ENCODE assay signal across 21 cellular contexts in the genomic region with DNA sequence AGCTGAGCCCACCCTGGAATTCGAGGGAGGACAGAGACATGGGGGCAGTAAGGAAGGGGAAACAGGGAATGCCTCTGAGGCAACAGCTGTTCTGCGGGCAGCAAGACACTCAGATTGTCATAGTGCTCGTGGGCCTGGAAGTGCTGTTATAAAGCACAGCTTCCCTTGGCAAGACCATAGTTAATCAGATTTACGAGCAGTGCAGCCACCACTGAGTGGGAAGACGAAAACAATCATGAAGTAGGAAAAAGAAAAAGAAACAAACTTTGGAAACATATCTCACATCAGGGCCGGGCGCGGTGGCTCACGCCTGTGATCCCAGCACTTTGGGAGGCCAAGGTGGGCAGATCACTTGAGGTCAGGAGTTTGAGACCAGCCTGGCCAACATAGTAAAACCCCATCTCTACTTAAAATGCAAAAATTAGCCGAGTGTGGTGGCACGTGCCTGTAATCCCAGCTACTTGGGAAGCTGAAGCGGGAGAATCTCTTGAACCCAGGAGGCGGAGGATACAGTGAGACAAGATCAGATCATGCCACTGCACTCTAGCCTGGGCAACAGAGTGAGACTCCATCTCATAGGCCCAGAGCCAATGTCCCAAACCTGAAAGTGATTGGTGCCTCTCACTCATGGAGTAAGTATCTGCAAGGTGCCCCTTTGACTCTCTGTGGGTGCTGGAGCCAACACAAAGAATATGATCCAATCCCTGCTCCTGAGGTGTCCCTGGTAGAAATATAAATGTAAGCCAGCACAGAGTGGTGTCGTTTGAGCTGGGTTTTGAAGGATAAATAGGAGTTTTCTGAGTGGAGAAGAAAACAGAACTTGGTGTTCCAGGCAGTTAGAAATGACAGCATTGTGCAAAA. TPM values are rescaled to one million over a fixed set of nuclear protein-coding genes. Genes with fewer than 3 reads are reported as not detected.
DNase-seq lines count a peak whose midpoint lies in the region; ATAC-seq and TF ChIP-seq lines count a peak whose summit lies in the region.
"Had no signal": no experiment of that assay in that cellular context is flagged by ENCODE, and none has a peak within 500 bp of the region (broad histone marks: within the 10 kb centered on the region; RNA-seq: fewer than 3 reads in every experiment).

No MANE protein-coding gene starts in this region.

- H3F3A ChIP-seq in SK-N-SH (replicated peaks; ENCODE audit: insufficient read depth) (no peaks in the 10 kb centered on the region), PC-3 (ENCODE audit: low read length, unreplicated experiment) (peaks cover 7% of the 10 kb centered on the region), smooth muscle cell (ENCODE audit: low read depth) (peaks cover 4% of the 10 kb centered on the region)

- ATAC-seq in SK-N-SH treated with all-trans-retinoic acid at 6 μM for 48 hours = no peak
- ATAC-seq in PC-3 = peak; percentile 12; the same call in 1 of the 2 replicates
- ATAC-seq in GM18909 (IDR thresholded peaks at IDR 0.05; ENCODE audit: poor library complexity, unreplicated experiment) = no peak
- no peak for ATAC-seq in GM19328 (IDR thresholded peaks at IDR 0.05; ENCODE audit: unreplicated experiment)
- ATAC-seq: stimulated activated naive CD8-positive, alpha-beta T cell treated with anti-CD3 and anti-CD28 coated beads, Interleukin-15, Interleukin-2, amounts not matched to agents 100 U/mL and 50 U/mL, for 24 hours had no signal

- H3K79me2 ChIP-seq in SK-N-SH (ENCODE audit: insufficient read depth) (no peaks in the 10 kb centered on the region), PC-3 (ENCODE audit: low read length) (no peaks in the 10 kb centered on the region), smooth muscle cell (ENCODE audit: low read depth) (no peaks in the 10 kb centered on the region)

- CTCF ChIA-PET in SK-N-SH (lab: Yijun Ruan, JAX) = interaction anchor here (0.8 to 1.8 kb wide), 4 partner anchors 27 to 71 kb away, joined by 3 to 9 read pairs (median 5); no protein-coding TSS in a partner anchor
- CTCF ChIA-PET in PC-3 (lab: Charles Lee) = interaction anchor here (0.7 to 1.5 kb wide), 2 partner anchors 20 to 70 kb away, joined by 3 to 6 read pairs; no protein-coding TSS in a partner anchor

- H3K27me3 ChIP-seq in SK-N-SH (ENCODE audit: insufficient read depth) (no peaks in the 10 kb centered on the region), PC-3 (ENCODE audit: low read length) (no peaks in the 10 kb centered on the region), smooth muscle cell (ENCODE audit: low read depth) (no peaks in the 10 kb centered on the region)
- H3K27me3 ChIP-seq: spleen had no signal

- peaks cover 4 to 20% of the 10 kb centered on the region in 2 experiments for H3K36me3 ChIP-seq in SK-N-SH (replicated peaks in 1 of 2; ENCODE audit: control insufficient read depth in 1 of 2, insufficient read depth in 2 of 2, low read length in 1 of 2)
- H3K36me3 ChIP-seq in PC-3 (ENCODE audit: low read depth, low read length) = peaks cover 18% of the 10 kb centered on the region
- no peaks in the 10 kb centered on the region for H3K36me3 ChIP-seq in smooth muscle cell (ENCODE audit: low read depth)

- peak overlapping the region in 1 of 2 experiments; percentile 59; a peak in 2 of 4 replicates for H3K27ac ChIP-seq in SK-N-SH (ENCODE audit: low read depth in 2 of 2, low read length in 1 of 2)
- H3K27ac ChIP-seq in PC-3 (ENCODE audit: low read length) = peak overlapping the region; percentile 95
- peak overlapping the region; percentile 50 for H3K27ac ChIP-seq in smooth muscle cell (ENCODE audit: low read depth)
- H3K27ac ChIP-seq: 22Rv1, RWPE1, spleen had no signal

- H3K4me1 ChIP-seq in SK-N-SH (ENCODE audit: control insufficient read depth in 1 of 2, insufficient read depth in 2 of 2, low read depth in 1 of 2, low read length in 1 of 2) (peaks cover 0 to 4% of the 10 kb centered on the region in 2 experiments; a peak in 1 of 4 replicates), PC-3 (ENCODE audit: insufficient read depth, low read length) (peaks cover 29% of the 10 kb centered on the region), smooth muscle cell (ENCODE audit: low read depth) (no peaks in the 10 kb centered on the region)

- POLR2A ChIA-PET in SK-N-SH (lab: Yijun Ruan, JAX) (interaction anchor here (1.1 kb wide), 1 partner anchor 71 kb away, joined by 4 read pairs; no protein-coding TSS in a partner anchor), PC-3 (lab: Charles Lee; ENCODE audit: unreplicated experiment) (interaction anchor here (0.5 to 1.0 kb wide), 4 partner anchors 15 to 1711 kb away, joined by 3 to 23 read pairs (median 6); no protein-coding TSS in a partner anchor)

- TF ChIP-seq CTCF in SK-N-SH (IDR thresholded peaks at IDR 0.05) = no peak
- no peak for TF ChIP-seq CTCF in PC-3 (conservative IDR thresholded peaks at IDR 0.05; ENCODE audit: low read depth, low read length)
- TF ChIP-seq CTCF in smooth muscle cell (IDR thresholded peaks at IDR 0.05; ENCODE audit: borderline replicate concordance, insufficient read depth, poor library complexity, severe bottlenecking) = no peak

- H4K20me1 ChIP-seq in SK-N-SH (ENCODE audit: insufficient read depth) (no peaks in the 10 kb centered on the region), PC-3 (ENCODE audit: low read length) (no peaks in the 10 kb centered on the region), smooth muscle cell (ENCODE audit: low read depth) (no peaks in the 10 kb centered on the region)

- H3K9ac ChIP-seq in SK-N-SH (no peak overlapping the region), PC-3 (ENCODE audit: low read length) (peak overlapping the region; percentile 89), smooth muscle cell (ENCODE audit: low read depth) (no peak overlapping the region)

- H3K4me3 ChIP-seq in SK-N-SH (ENCODE audit: low read depth in 2 of 2, low read length in 1 of 2) = no peak overlapping the region
- no peak overlapping the region for H3K4me3 ChIP-seq in PC-3 (ENCODE audit: low read length)
- no peak overlapping the region for H3K4me3 ChIP-seq in smooth muscle cell
- H3K4me3 ChIP-seq: spleen had no signal

- H3K4me2 ChIP-seq in SK-N-SH (no peak overlapping the region), PC-3 (ENCODE audit: low read length) (peak overlapping the region; percentile 54), smooth muscle cell (no peak overlapping the region)

- DNase-seq in SK-N-SH = no peak
- DNase-seq in PC-3 = no peak
- peak; percentile 78 for DNase-seq in left kidney (ENCODE audit: low read depth, low spot score)
- no peak for DNase-seq in smooth muscle cell (lab: John Stamatoyannopoulos, UW; ENCODE audit: unreplicated experiment)
- no peak for DNase-seq in A172 (ENCODE audit: low spot score)
- DNase-seq: activated CD4-positive, alpha-beta T cell treated with anti-CD3 and anti-CD28 coated beads, Interleukin-2, amount 50 U/mL, for 48 hours; activated naive CD4-positive, alpha-beta T cell treated with anti-CD3 and anti-CD28 coated beads for 36 hours; AML-193; amniotic stem cell; CD4-positive, CD25-positive, alpha-beta regulatory T cell; hypothalamus; NCI-H1694; NCI-H446; spleen; stimulated activated CD4-positive, alpha-beta T cell treated with anti-CD3 and anti-CD28 coated beads, Interleukin-2, amount 100 ng/mL, for 24 hours; stimulated activated naive CD8-positive, alpha-beta T cell treated with anti-CD3 and anti-CD28 coated beads, Interleukin-15, Interleukin-2, amounts not matched to agents 100 U/mL and 50 U/mL, for 24 hours had no signal

- no peak for TF ChIP-seq RAD21 in SK-N-SH (IDR thresholded peaks at IDR 0.05; ENCODE audit: low read length)

- no peak for TF ChIP-seq EP300 in SK-N-SH (IDR thresholded peaks at IDR 0.05; ENCODE audit: borderline replicate concordance in 1 of 2, low read depth in 1 of 2, low read length in 1 of 2)

- no peaks in the 10 kb centered on the region for H3K9me3 ChIP-seq in SK-N-SH
- no peaks in the 10 kb centered on the region for H3K9me3 ChIP-seq in PC-3 (ENCODE audit: low read length)
- H3K9me3 ChIP-seq in smooth muscle cell (replicated peaks; ENCODE audit: low read depth) = no peaks in the 10 kb centered on the region
- H3K9me3 ChIP-seq: spleen had no signal

- 92% methylated on average over 14 of the region's 14 CpGs for WGBS in SK-N-SH (ENCODE audit: low lambda C conversion rate)
- WGBS in smooth muscle cell (ENCODE audit: low lambda C conversion rate) = 60% methylated on average over 14 of the region's 14 CpGs

- intact Hi-C loops in PC-3 (cut with micrococcal nuclease) = loop anchor here (1.0 kb wide), 1 partner anchor 16 kb away; no protein-coding TSS in a partner anchor

- BruUV-seq in PC-3 (replicated peaks; lab: Mats Ljungman, UMichigan) = no TSS peak

- no peaks in the 10 kb centered on the region for H3K9me2 ChIP-seq in SK-N-SH
- H3K9me2 ChIP-seq in PC-3 (replicated peaks; ENCODE audit: low read length) = no peaks in the 10 kb centered on the region

- H2AFZ ChIP-seq in SK-N-SH (ENCODE audit: low read depth) = no peak overlapping the region
- no peak overlapping the region for H2AFZ ChIP-seq in PC-3 (ENCODE audit: low read length)
- no peak overlapping the region for H2AFZ ChIP-seq in smooth muscle cell (ENCODE audit: low read depth)

TF ChIP-seq in SK-N-SH treated with all-trans-retinoic acid at 6 μM for 48 hours, 23 proteins besides CTCF, POLR2A, EP300 and RAD21:
- no peak for TF ChIP-seq ZNF8 (CRISPR knock-in tag; IDR thresholded peaks at IDR 0.05)
- peak; percentile 99 for TF ChIP-seq ZFP3 (CRISPR knock-in tag; IDR thresholded peaks at IDR 0.05)

TF ChIP-seq in SK-N-SH, 30 proteins besides CTCF, POLR2A, EP300 and RAD21:
- TF ChIP-seq, protein P1, sequence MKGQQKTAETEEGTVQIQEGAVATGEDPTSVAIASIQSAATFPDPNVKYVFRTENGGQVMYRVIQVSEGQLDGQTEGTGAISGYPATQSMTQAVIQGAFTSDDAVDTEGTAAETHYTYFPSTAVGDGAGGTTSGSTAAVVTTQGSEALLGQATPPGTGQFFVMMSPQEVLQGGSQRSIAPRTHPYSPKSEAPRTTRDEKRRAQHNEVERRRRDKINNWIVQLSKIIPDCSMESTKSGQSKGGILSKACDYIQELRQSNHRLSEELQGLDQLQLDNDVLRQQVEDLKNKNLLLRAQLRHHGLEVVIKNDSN (IDR thresholded peaks at IDR 0.05; ENCODE audit: borderline replicate concordance, low read depth) = no peak
- TF ChIP-seq JUND (IDR thresholded peaks at IDR 0.05) = no peak
TF ChIP-seq in SK-N-SH: peak in this region for 0.

RNA-seq across cellular contexts. Expression of a gene that starts 55.6 kb away (rescaled TPM):
- polyA plus RNA-seq in SK-N-SH (2012; rRNA removed) (5.2 and 6.6 TPM in 2 replicates), smooth muscle cell (15.5 and 15.8 TPM in 2 replicates)
- polyA plus RNA-seq in SK-N-SH (2012; cell fraction: cytosol; rRNA removed) = 2.3 and 4.2 TPM in 2 replicates
- polyA plus RNA-seq in SK-N-SH (2012; cell fraction: nucleus; rRNA removed) = 13.1 and 18.0 TPM in 2 replicates
- total RNA-seq in PC-3 (2014; rRNA removed) (98.7 and 113 TPM in 2 replicates), smooth muscle cell (6.4 and 8.2 TPM in 2 replicates)
- total RNA-seq in A172 (2014; rRNA removed; shearing (Covaris generic)) = 4.1 and 5.0 TPM in 2 replicates
- polyA plus RNA-seq: CD4-positive, CD25-positive, alpha-beta regulatory T cell had no signal

Comparison
In these comparisons a context has a peak if more than half of its experiments do, and no peak if none do; other contexts are left out.
1. RNA of a gene that starts 55.6 kb away (total RNA-seq): 98.7 to 113 TPM in PC-3; 6.4 to 8.2 TPM in smooth muscle cell and 4.1 to 5.0 TPM in A172; every median in the first group is over 10 times any median in the second.